ENCODE assay signal across 8 cellular contexts in the genomic region with DNA sequence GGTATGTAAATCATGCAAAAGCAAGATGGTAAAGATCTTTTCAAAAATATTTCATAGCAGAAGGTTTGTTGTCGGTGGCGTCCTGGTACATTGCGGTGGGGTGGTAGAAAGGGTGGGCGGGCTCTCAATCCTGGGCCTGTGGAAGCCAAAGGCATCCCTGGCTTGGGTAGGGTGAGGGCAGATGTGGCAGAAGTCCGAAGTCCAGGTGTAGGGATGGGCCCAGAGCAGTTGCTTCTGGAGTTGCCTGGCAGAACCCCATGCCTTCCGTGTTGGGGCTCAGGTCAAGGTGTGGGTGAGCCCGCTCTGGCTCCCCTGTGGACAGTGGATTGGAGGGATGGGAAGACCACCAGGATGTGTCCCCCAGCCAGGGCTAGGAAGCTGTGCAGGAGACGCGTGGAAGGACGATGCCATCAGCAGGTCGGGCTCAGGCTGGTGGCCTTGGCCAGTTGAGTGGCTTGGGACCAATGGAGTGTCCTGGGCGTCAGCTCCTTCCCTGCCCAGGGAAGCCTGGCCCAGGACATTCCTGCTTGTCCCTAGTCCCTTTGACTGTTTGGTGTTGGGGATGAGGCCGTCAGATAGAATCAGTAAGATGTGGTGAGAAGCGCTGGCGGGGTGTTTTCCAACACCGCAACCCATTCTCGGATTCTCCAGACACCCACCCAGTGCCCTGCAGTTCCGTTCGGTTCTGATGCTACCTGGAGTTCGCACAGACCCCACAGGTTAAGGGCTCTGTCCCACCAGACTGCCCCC. TPM values are rescaled to one million over a fixed set of nuclear protein-coding genes. Genes with fewer than 3 reads are reported as not detected.
A peak's percentile ranks its signal among the peaks of the same experiment; 100 is the strongest.
DNase-seq lines count a peak whose midpoint lies in the region; ATAC-seq, FAIRE-seq and TF ChIP-seq lines count a peak whose summit lies in the region.
"Not testable (repeated sequence)": the region's sequence is repeated elsewhere in the genome, so short reads cannot be mapped to it uniquely, and the experiment has no call there.

No MANE protein-coding gene starts in this region.

- H3K36me3 Mint-ChIP-seq in CD14-positive monocyte = peaks cover 77 to 95% of the 10 kb centered on the region in 2 donors

- peak; percentile 84 for FAIRE-seq in urothelium cell line (lab: Jason Lieb, UNC)

- H3K4me3 ChIP-seq in left lung; osteoblast (ENCODE audit: insufficient read depth, low read length): not testable (repeated sequence)

- H3K4me2 ChIP-seq in osteoblast (ENCODE audit: insufficient read depth, low read length) = not testable (repeated sequence)

- peaks cover 13% of the 10 kb centered on the region for H3K4me1 Mint-ChIP-seq in CD14-positive monocyte

- not testable (repeated sequence) for TF ChIP-seq CTCF in CD14-positive monocyte (IDR thresholded peaks at IDR 0.05); left lung (IDR thresholded peaks at IDR 0.05); osteoblast (IDR thresholded peaks at IDR 0.05; ENCODE audit: extremely low read depth, low read depth, low read length)

- H4K20me1 ChIP-seq in osteoblast (ENCODE audit: insufficient read depth, low read length) = peaks cover 35% of the 10 kb centered on the region

- not testable (repeated sequence) for H3K4me1 ChIP-seq in left lung; osteoblast (ENCODE audit: insufficient read depth, low read length)

- peaks cover 47% of the 10 kb centered on the region for H3K79me2 ChIP-seq in osteoblast (ENCODE audit: insufficient read depth, low read length)

- not testable (repeated sequence) for H3K4me3 Mint-ChIP-seq in CD14-positive monocyte

- not testable (repeated sequence) for H3K27me3 ChIP-seq in left lung; osteoblast (ENCODE audit: insufficient read depth, low read length)

- not testable (repeated sequence) for H3K27me3 Mint-ChIP-seq in CD14-positive monocyte (ENCODE audit: low read depth in 3 of 3)

- peaks cover 0 to 10% of the 10 kb centered on the region in 2 donors for H3K9me3 ChIP-seq in left lung
- H3K9me3 ChIP-seq in osteoblast (ENCODE audit: low read depth, low read length) = not testable (repeated sequence)

- ATAC-seq in Right ventricle myocardium superior (ENCODE audit: poor library complexity); left lung: not testable (repeated sequence)

- H3K27ac ChIP-seq in left lung; osteoblast (ENCODE audit: low read depth, low read length): not testable (repeated sequence)

- DNase-seq in CD14-positive monocyte (ENCODE audit: low spot score) (peak; percentile 43), Right ventricle myocardium superior (peak; percentile 20), left lung (peak; percentile 26 to 37), osteoblast (ENCODE audit: insufficient read length, low spot score, missing footprints) (peak; percentile 41)
- peak; percentile 6 for DNase-seq in activated CD4-positive, alpha-beta T cell treated with anti-CD3 and anti-CD28 coated beads for 1 hour
- DNase-seq in activated naive CD4-positive, alpha-beta T cell treated with anti-CD3 and anti-CD28 coated beads, Interleukin-2, amount 50 U/mL, for 16 hours = peak; percentile 6
- peak; percentile 2 for DNase-seq in stimulated activated CD4-positive, alpha-beta T cell treated with anti-CD3 and anti-CD28 coated beads, Interleukin-15, amount 100 ng/mL, for 24 hours
- not testable (repeated sequence) for DNase-seq in urothelium cell line (ENCODE audit: low spot score)

- intact Hi-C loops in CD14-positive monocyte (cut with micrococcal nuclease); Right ventricle myocardium superior (cut with DNase I); left lung (cut with DNase I): not testable (repeated sequence)

- H3K36me3 ChIP-seq in left lung = peaks cover 0 to 98% of the 10 kb centered on the region in 2 donors
- H3K36me3 ChIP-seq in osteoblast (ENCODE audit: insufficient read depth, low read length) = peaks cover 81% of the 10 kb centered on the region

- H2AFZ ChIP-seq in osteoblast (ENCODE audit: low read length) = not testable (repeated sequence)

- H3K9me3 Mint-ChIP-seq in CD14-positive monocyte = peaks cover 0 to 25% (median 10%) of the 10 kb centered on the region in 7 donors

- H3K27ac Mint-ChIP-seq in CD14-positive monocyte = peak overlapping the region in 4 of 7 donors; percentile 3 to 79 (median 62)

RNA-seq across cellular contexts. Expression of gene MAP2K3, which starts 21.1 kb away (rescaled TPM):
- polyA plus RNA-seq in CD14-positive monocyte = 100 to 1,000 TPM; 107 to 166 TPM
- total RNA-seq in Right ventricle myocardium superior (30.8 TPM), left lung (100 to 1,000 TPM in 1 of 2 donors, 10 to 100 TPM in 1; 62.5 to 101 TPM), osteoblast (24.5 and 27.5 TPM in 2 replicates)

RNA-seq across cellular contexts. Expression of gene NATD1, which starts 52.4 kb away (rescaled TPM):
- polyA plus RNA-seq in CD14-positive monocyte = 1 to 10 TPM; 3.0 to 3.8 TPM
- total RNA-seq in Right ventricle myocardium superior (19.1 TPM), left lung (10 to 100 TPM in 1 of 2 donors, 1 to 10 TPM in 1; 7.4 to 16.9 TPM), osteoblast (13.0 and 15.2 TPM in 2 replicates)
